ENCODE assay signal across 16 cellular contexts in genomic region chr2:181203412-181203811, GRCh38.
DNase-seq lines count a peak whose midpoint lies in the region; ATAC-seq and TF ChIP-seq lines count a peak whose summit lies in the region.
"Had no signal": no experiment of that assay in that cellular context is flagged by ENCODE, and none has a peak within 500 bp of the region (broad histone marks: within the 10 kb centered on the region; RNA-seq: fewer than 3 reads in every experiment).

No MANE protein-coding gene starts in this region.

- intact Hi-C loops in ascending aorta (cut with DNase I), result no loop called here

- H3K4me1 ChIP-seq in RWPE2 (ENCODE audit: insufficient read depth, poor library complexity, severe bottlenecking), result peaks cover 9% of the 10 kb centered on the region
- H3K4me1 ChIP-seq in ascending aorta, result no peaks in the 10 kb centered on the region

- H3K36me3 ChIP-seq in RWPE2 (ENCODE audit: low read depth) (no peaks in the 10 kb centered on the region), ascending aorta (no peaks in the 10 kb centered on the region)

- ATAC-seq in RWPE2 (ENCODE audit: low read depth) (peak; percentile 100), GM21367 (IDR thresholded peaks at IDR 0.05; ENCODE audit: unreplicated experiment) (no peak)
- ATAC-seq: GM23338, left cardiac atrium had no signal

- DNase-seq in GM04504 (ENCODE audit: low read depth), result peak; percentile 55
- DNase-seq in RWPE2 (ENCODE audit: low spot score), result no peak
- peak; percentile 74 for DNase-seq in fibroblast of peridontal ligament (ENCODE audit: extremely low read depth)
- peak; percentile 56 for DNase-seq in skeletal muscle cell (ENCODE audit: low read depth)
- DNase-seq in caudate nucleus (lab: John Stamatoyannopoulos, UW), result no peak
- no peak for DNase-seq in ascending aorta (ENCODE audit: low spot score in 2 of 2)
- DNase-seq in DMS153 (lab: John Stamatoyannopoulos, UW), result no peak
- DNase-seq: activated CD4-positive, alpha-beta T cell treated with anti-CD3 and anti-CD28 coated beads, Interleukin-2, amount 50 U/mL, for 48 hours; activated naive CD4-positive, alpha-beta T cell treated with anti-CD3 and anti-CD28 coated beads, Interleukin-2, amount 50 U/mL, for 16 hours; effector memory CD4-positive, alpha-beta T cell; left cardiac atrium; nucleus accumbens; stimulated activated CD4-positive, alpha-beta T cell treated with anti-CD3 and anti-CD28 coated beads, Interleukin-4, amount 100 ng/mL, for 1 hour had no signal

- TF ChIP-seq CTCF in RWPE2 (IDR thresholded peaks at IDR 0.05; ENCODE audit: poor library complexity, severe bottlenecking) (no peak), ascending aorta (IDR thresholded peaks at IDR 0.05) (no peak)

- peaks cover 2% of the 10 kb centered on the region for H3K9me3 ChIP-seq in RWPE2 (ENCODE audit: severe bottlenecking)
- no peaks in the 10 kb centered on the region for H3K9me3 ChIP-seq in ascending aorta

- no peak overlapping the region for H3K4me3 ChIP-seq in RWPE2 (ENCODE audit: severe bottlenecking)
- H3K4me3 ChIP-seq in skeletal muscle cell (ENCODE audit: low read depth, low read length), result no peak overlapping the region
- H3K4me3 ChIP-seq in ascending aorta, result no peak overlapping the region
- H3K4me3 ChIP-seq: GM23338, SK-N-MC had no signal

- H3K27me3 ChIP-seq in RWPE2 (ENCODE audit: insufficient read depth, poor library complexity, severe bottlenecking), result no peaks in the 10 kb centered on the region
- no peaks in the 10 kb centered on the region for H3K27me3 ChIP-seq in ascending aorta

- H3K27ac ChIP-seq in RWPE2 (ENCODE audit: poor library complexity, severe bottlenecking) (peak overlapping the region; percentile 35), caudate nucleus (ENCODE audit: low read depth, low read length) (no peak overlapping the region), ascending aorta (no peak overlapping the region)
- H3K27ac ChIP-seq: SK-N-MC had no signal

Comparison
In these comparisons a context has a peak if more than half of its experiments do, and no peak if none do; other contexts are left out.
1. DNase-seq: peak in GM04504 (single experiment), fibroblast of peridontal ligament (single experiment) and skeletal muscle cell (single experiment); none in RWPE2 (single experiment), caudate nucleus (0 of 61), ascending aorta (0 of 2) and DMS153 (single experiment).